Comparison of ENCODE assay signal across 26 cellular contexts in the genomic region with DNA sequence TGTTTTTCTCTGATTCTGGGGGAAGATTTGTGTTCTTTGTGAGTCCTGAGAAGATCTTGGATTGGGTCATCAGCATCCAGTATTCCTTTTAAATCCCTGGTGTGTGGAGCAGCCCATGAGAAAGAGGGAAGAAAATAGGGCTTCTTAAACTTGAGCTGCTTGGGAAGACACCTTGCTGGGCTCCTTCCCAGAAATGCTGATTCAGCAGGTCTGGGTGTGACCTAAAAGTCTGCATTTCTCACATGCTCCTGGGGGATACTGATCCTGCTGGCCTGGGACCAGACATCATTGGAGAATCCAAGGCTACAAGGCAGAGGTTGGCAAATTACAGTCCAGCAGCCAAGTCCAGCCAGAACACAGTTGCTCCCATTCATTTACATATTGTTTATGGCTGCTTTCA.
"Had no signal": no experiment of that assay in that cellular context is flagged by ENCODE, and none has a peak within 500 bp of the region (broad histone marks: within the 10 kb centered on the region; RNA-seq: fewer than 3 reads in every experiment).

No MANE protein-coding gene starts in this region.

- H3K4me1 ChIP-seq: gastroesophageal sphincter, prostate gland, right atrium auricular region, sigmoid colon, testis, tibial artery had no signal

- H3K27me3 ChIP-seq: gastroesophageal sphincter, heart left ventricle, hepatocyte, right atrium auricular region, sigmoid colon, spleen, testis, tibial artery, upper lobe of left lung had no signal

- FAIRE-seq: kidney, urothelium cell line had no signal

- H3K4me3 Mint-ChIP-seq: mesothelial cell of epicardium; naive B cell; stimulated activated memory B cell treated with anti-CD40 and anti-IgM and Interleukin-4, amounts not matched to agents 10 μg/mL and 1 μg/mL and 100 μg/mL, for 72 hours had no signal

- H3K27ac ChIP-seq: gastroesophageal sphincter, heart left ventricle, hepatocyte, prostate gland, right atrium auricular region, sigmoid colon, skin epidermis, spleen, testis, tibial artery, upper lobe of left lung had no signal

- DNase-seq: cortex of kidney; effector CD4-positive, alpha-beta T cell; heart left ventricle; kidney; mesenchymal stem cell; mucosa of descending colon; naive B cell; nephron progenitor cell; nucleus accumbens; sigmoid colon; spleen; stimulated activated CD4-positive, alpha-beta T cell treated with anti-CD3 and anti-CD28 coated beads, Interleukin-4, amount 100 ng/mL, for 4 hours; stimulated activated naive CD8-positive, alpha-beta T cell treated with anti-CD3 and anti-CD28 coated beads, Interleukin-15, Interleukin-2, amounts not matched to agents 100 U/mL and 50 U/mL, for 24 hours; substantia nigra; testis; tibial artery; upper lobe of left lung had no signal

- H3K36me3 ChIP-seq: gastroesophageal sphincter, heart left ventricle, prostate gland, right atrium auricular region, sigmoid colon, spleen, tibial artery, upper lobe of left lung had no signal

- H3K4me1 Mint-ChIP-seq: naive B cell; stimulated activated memory B cell treated with anti-CD40 and anti-IgM and Interleukin-4, amounts not matched to agents 10 μg/mL and 1 μg/mL and 100 μg/mL, for 72 hours had no signal

- ATAC-seq: gastroesophageal sphincter; heart left ventricle; left lobe of liver; mucosa of descending colon; stimulated activated memory B cell treated with anti-CD40 and anti-IgM and Interleukin-4, amounts not matched to agents 10 μg/mL and 1 μg/mL and 100 μg/mL, for 72 hours; stimulated activated naive CD8-positive, alpha-beta T cell treated with anti-CD3 and anti-CD28 coated beads, Interleukin-15, Interleukin-2, amounts not matched to agents 100 U/mL and 50 U/mL, for 24 hours had no signal

- H3K27me3 Mint-ChIP-seq: stimulated activated memory B cell treated with anti-CD40 and anti-IgM and Interleukin-4, amounts not matched to agents 10 μg/mL and 1 μg/mL and 100 μg/mL, for 72 hours had no signal

- H3K9me3 ChIP-seq: gastroesophageal sphincter, mucosa of descending colon, prostate gland, right atrium auricular region, spleen, testis, upper lobe of left lung had no signal

- H3K36me3 Mint-ChIP-seq: mesothelial cell of epicardium; naive B cell; stimulated activated memory B cell treated with anti-CD40 and anti-IgM and Interleukin-4, amounts not matched to agents 10 μg/mL and 1 μg/mL and 100 μg/mL, for 72 hours had no signal

- H3K9me3 Mint-ChIP-seq: mesothelial cell of epicardium; naive B cell; nephron progenitor cell; stimulated activated memory B cell treated with anti-CD40 and anti-IgM and Interleukin-4, amounts not matched to agents 10 μg/mL and 1 μg/mL and 100 μg/mL, for 72 hours had no signal

- H3K27ac Mint-ChIP-seq: stimulated activated memory B cell treated with anti-CD40 and anti-IgM and Interleukin-4, amounts not matched to agents 10 μg/mL and 1 μg/mL and 100 μg/mL, for 72 hours had no signal

- H3K4me3 ChIP-seq: gastroesophageal sphincter, heart left ventricle, hepatocyte, mucosa of descending colon, prostate gland, right atrium auricular region, sigmoid colon, skin epidermis, spleen, testis, tibial artery, upper lobe of left lung had no signal
